11 cellular contexts compared by ENCODE assay signal in the genomic region with DNA sequence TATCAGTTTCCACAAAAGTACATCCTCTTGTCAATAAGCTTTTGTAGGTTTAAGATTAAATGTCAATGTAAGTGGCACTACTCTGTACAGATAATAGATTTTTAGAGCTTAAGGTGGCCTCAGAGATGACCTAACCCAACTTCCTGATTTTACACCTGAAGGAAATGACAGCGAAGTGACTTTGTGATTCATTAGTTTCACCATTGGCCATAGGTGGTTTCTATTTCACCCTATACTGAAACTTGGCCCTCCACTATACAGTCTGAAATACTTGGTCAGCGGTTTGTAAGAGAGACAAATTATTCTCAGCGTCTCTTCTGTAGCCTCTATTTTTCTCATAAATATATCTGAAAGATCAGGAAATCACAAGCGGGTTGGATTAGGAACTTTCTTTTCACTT.
A peak's percentile ranks its signal among the peaks of the same experiment; 100 is the strongest.
DNase-seq lines count a peak whose midpoint lies in the region; ATAC-seq, FAIRE-seq and TF ChIP-seq lines count a peak whose summit lies in the region.
"Had no signal": no experiment of that assay in that cellular context is flagged by ENCODE, and none has a peak within 500 bp of the region (broad histone marks: within the 10 kb centered on the region; RNA-seq: fewer than 3 reads in every experiment).

No MANE protein-coding gene starts in this region.

- H3K4me1 ChIP-seq in HepG2 (ENCODE audit: insufficient read depth, low read length), result no peaks in the 10 kb centered on the region

- TF ChIP-seq CTCF in GM12864 (IDR thresholded peaks at IDR 0.05; ENCODE audit: low read depth, low read length, missing control alignments), result no peak
- TF ChIP-seq CTCF in HepG2 (CRISPR knock-in tag; IDR thresholded peaks at IDR 0.05), result no peak

- H3K4me2 ChIP-seq in HepG2 (ENCODE audit: low read depth, low read length), result no peak overlapping the region

- no peak for FAIRE-seq in HepG2 (lab: Jason Lieb, UNC)
- FAIRE-seq: A204.1 had no signal

- CTCF ChIA-PET in HepG2 (lab: Yijun Ruan, JAX; ENCODE audit: low intra/inter-chr PET ratio, low total read pairs), result no interaction called here

- DNase-seq in GM12864 (ENCODE audit: low read depth), result peak; percentile 22
- no peak for DNase-seq in central memory CD4-positive, alpha-beta T cell
- no peak for DNase-seq in NCI-H128 (lab: John Stamatoyannopoulos, UW; ENCODE audit: unreplicated experiment)
- no peak for DNase-seq in HepG2 (ENCODE audit: low spot score)
- DNase-seq in COR-L47 (lab: John Stamatoyannopoulos, UW), result no peak
- DNase-seq: activated CD8-positive, alpha-beta memory T cell treated with anti-CD3 and anti-CD28 coated beads, Interleukin-2, amount 50 U/mL, for 4 hours; NCI-H446 had no signal

- WGBS in HepG2 (ENCODE audit: low lambda C conversion rate), result 12% methylated on average over 4 of the region's 4 CpGs

- H3K79me2 ChIP-seq in HepG2 (ENCODE audit: insufficient read depth, low read length), result no peaks in the 10 kb centered on the region

- H3K4me3 ChIP-seq in GM12864 (ENCODE audit: low read depth, low read length) (no peak overlapping the region), HepG2 (replicated peaks in 1 of 3; ENCODE audit: insufficient read depth in 1 of 3, low read depth in 2 of 3, low read length in 3 of 3) (no peak overlapping the region)

- TF ChIP-seq POLR2A in HepG2 (IDR thresholded peaks at IDR 0.05; ENCODE audit: insufficient read depth in 1 of 2, low read depth in 2 of 2, low read length in 2 of 2), result no peak

- in situ Hi-C loops in HepG2 (cut with HindIII; ENCODE audit: extremely low pct_ligation_motif_present, low pct_unique_long_range_greater_than_20kb), result no loop called here

- no peak for TF ChIP-seq EP300 in HepG2 (IDR thresholded peaks at IDR 0.05; ENCODE audit: low read depth in 2 of 2, low read length in 2 of 2)
- TF ChIP-seq EP300 in HepG2 (CRISPR knock-in tag; IDR thresholded peaks at IDR 0.05; ENCODE audit: borderline replicate concordance), result no peak

- H3K36me3 ChIP-seq in HepG2 (replicated peaks in 1 of 2; ENCODE audit: control insufficient read depth in 1 of 2, insufficient read depth in 2 of 2, low read length in 2 of 2), result no peaks in the 10 kb centered on the region

- no peak overlapping the region for H2AFZ ChIP-seq in HepG2 (ENCODE audit: low read length)

- intact Hi-C loops in HepG2 (cut with micrococcal nuclease; ENCODE audit: unreplicated experiment), result no loop called here

- no peaks in the 10 kb centered on the region for H3K9me3 ChIP-seq in HepG2 (ENCODE audit: low read length)

- no peaks in the 10 kb centered on the region for H3K27me3 ChIP-seq in HepG2 (ENCODE audit: control insufficient read depth in 1 of 2, insufficient read depth in 2 of 2, low read length in 2 of 2)

- no peak for TF ChIP-seq RAD21 in HepG2 (CRISPR knock-in tag; IDR thresholded peaks at IDR 0.05)

- no peak overlapping the region for H3K27ac ChIP-seq in HepG2 (ENCODE audit: extremely low read length, insufficient read depth, low read length)

- no peaks in the 10 kb centered on the region for H4K20me1 ChIP-seq in HepG2 (ENCODE audit: insufficient read depth, low read length)

- POLR2A ChIA-PET in HepG2 (lab: Yijun Ruan, JAX), result no interaction called here

- no peak overlapping the region for H3K9ac ChIP-seq in HepG2 (ENCODE audit: insufficient read depth, low read depth, low read length)

- no TSS peak for BruUV-seq in HepG2 (replicated peaks; lab: Mats Ljungman, UMichigan)

- peak; percentile 90 for ATAC-seq in GM19328 (IDR thresholded peaks at IDR 0.05; ENCODE audit: unreplicated experiment)
- peak; percentile 78 for ATAC-seq in HG02610 (IDR thresholded peaks at IDR 0.05; ENCODE audit: unreplicated experiment)
- peak; percentile 83 for ATAC-seq in HG03280 (IDR thresholded peaks at IDR 0.05; ENCODE audit: unreplicated experiment)
- no peak for ATAC-seq in HepG2

TF ChIP-seq in HepG2, 621 proteins besides CTCF, POLR2A, EP300 and RAD21 (continues in another document):
- TF ChIP-seq, protein P1, sequence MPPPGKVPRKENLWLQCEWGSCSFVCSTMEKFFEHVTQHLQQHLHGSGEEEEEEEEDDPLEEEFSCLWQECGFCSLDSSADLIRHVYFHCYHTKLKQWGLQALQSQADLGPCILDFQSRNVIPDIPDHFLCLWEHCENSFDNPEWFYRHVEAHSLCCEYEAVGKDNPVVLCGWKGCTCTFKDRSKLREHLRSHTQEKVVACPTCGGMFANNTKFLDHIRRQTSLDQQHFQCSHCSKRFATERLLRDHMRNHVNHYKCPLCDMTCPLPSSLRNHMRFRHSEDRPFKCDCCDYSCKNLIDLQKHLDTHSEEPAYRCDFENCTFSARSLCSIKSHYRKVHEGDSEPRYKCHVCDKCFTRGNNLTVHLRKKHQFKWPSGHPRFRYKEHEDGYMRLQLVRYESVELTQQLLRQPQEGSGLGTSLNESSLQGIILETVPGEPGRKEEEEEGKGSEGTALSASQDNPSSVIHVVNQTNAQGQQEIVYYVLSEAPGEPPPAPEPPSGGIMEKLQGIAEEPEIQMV (CRISPR knock-in tag; IDR thresholded peaks at IDR 0.05; ENCODE audit: low read depth), result no peak
- TF ChIP-seq, protein P2, sequence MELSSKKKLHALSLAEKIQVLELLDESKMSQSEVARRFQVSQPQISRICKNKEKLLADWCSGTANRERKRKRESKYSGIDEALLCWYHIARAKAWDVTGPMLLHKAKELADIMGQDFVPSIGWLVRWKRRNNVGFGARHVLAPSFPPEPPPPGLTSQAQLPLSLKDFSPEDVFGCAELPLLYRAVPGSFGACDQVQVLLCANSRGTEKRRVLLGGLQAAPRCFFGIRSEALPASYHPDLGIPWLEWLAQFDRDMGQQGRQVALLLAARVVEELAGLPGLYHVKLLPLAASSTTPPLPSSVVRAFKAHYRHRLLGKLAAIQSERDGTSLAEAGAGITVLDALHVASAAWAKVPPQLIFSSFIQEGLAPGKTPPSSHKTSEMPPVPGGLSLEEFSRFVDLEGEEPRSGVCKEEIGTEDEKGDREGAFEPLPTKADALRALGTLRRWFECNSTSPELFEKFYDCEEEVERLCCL (CRISPR knock-in tag; IDR thresholded peaks at IDR 0.05; ENCODE audit: borderline replicate concordance), result no peak
- TF ChIP-seq ZNF296 (CRISPR knock-in tag; conservative IDR thresholded peaks at IDR 0.05), result no peak
- TF ChIP-seq MAF1 (CRISPR knock-in tag; IDR thresholded peaks at IDR 0.05; ENCODE audit: borderline replicate concordance), result no peak
- no peak for TF ChIP-seq STAG1 (CRISPR knock-in tag; IDR thresholded peaks at IDR 0.05)
- no peak for TF ChIP-seq ZNF615 (CRISPR knock-in tag; IDR thresholded peaks at IDR 0.05; ENCODE audit: borderline replicate concordance)
- TF ChIP-seq, protein P3, sequence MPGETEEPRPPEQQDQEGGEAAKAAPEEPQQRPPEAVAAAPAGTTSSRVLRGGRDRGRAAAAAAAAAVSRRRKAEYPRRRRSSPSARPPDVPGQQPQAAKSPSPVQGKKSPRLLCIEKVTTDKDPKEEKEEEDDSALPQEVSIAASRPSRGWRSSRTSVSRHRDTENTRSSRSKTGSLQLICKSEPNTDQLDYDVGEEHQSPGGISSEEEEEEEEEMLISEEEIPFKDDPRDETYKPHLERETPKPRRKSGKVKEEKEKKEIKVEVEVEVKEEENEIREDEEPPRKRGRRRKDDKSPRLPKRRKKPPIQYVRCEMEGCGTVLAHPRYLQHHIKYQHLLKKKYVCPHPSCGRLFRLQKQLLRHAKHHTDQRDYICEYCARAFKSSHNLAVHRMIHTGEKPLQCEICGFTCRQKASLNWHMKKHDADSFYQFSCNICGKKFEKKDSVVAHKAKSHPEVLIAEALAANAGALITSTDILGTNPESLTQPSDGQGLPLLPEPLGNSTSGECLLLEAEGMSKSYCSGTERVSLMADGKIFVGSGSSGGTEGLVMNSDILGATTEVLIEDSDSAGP (CRISPR knock-in tag; IDR thresholded peaks at IDR 0.05; ENCODE audit: borderline replicate concordance), result no peak
- TF ChIP-seq, protein P4, sequence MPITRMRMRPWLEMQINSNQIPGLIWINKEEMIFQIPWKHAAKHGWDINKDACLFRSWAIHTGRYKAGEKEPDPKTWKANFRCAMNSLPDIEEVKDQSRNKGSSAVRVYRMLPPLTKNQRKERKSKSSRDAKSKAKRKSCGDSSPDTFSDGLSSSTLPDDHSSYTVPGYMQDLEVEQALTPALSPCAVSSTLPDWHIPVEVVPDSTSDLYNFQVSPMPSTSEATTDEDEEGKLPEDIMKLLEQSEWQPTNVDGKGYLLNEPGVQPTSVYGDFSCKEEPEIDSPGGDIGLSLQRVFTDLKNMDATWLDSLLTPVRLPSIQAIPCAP (CRISPR knock-in tag; IDR thresholded peaks at IDR 0.05; ENCODE audit: low read depth), result no peak
- TF ChIP-seq HNRNPUL1 (IDR thresholded peaks at IDR 0.05; ENCODE audit: low read depth, low read length), result no peak
- no peak for TF ChIP-seq ZNF180 (CRISPR knock-in tag; IDR thresholded peaks at IDR 0.05; ENCODE audit: borderline replicate concordance, low read depth)
- TF ChIP-seq, protein P5, sequence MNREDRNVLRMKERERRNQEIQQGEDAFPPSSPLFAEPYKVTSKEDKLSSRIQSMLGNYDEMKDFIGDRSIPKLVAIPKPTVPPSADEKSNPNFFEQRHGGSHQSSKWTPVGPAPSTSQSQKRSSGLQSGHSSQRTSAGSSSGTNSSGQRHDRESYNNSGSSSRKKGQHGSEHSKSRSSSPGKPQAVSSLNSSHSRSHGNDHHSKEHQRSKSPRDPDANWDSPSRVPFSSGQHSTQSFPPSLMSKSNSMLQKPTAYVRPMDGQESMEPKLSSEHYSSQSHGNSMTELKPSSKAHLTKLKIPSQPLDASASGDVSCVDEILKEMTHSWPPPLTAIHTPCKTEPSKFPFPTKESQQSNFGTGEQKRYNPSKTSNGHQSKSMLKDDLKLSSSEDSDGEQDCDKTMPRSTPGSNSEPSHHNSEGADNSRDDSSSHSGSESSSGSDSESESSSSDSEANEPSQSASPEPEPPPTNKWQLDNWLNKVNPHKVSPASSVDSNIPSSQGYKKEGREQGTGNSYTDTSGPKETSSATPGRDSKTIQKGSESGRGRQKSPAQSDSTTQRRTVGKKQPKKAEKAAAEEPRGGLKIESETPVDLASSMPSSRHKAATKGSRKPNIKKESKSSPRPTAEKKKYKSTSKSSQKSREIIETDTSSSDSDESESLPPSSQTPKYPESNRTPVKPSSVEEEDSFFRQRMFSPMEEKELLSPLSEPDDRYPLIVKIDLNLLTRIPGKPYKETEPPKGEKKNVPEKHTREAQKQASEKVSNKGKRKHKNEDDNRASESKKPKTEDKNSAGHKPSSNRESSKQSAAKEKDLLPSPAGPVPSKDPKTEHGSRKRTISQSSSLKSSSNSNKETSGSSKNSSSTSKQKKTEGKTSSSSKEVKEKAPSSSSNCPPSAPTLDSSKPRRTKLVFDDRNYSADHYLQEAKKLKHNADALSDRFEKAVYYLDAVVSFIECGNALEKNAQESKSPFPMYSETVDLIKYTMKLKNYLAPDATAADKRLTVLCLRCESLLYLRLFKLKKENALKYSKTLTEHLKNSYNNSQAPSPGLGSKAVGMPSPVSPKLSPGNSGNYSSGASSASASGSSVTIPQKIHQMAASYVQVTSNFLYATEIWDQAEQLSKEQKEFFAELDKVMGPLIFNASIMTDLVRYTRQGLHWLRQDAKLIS (CRISPR knock-in tag; IDR thresholded peaks at IDR 0.05), result no peak
- no peak for TF ChIP-seq JDP2 (CRISPR knock-in tag; IDR thresholded peaks at IDR 0.05; ENCODE audit: borderline replicate concordance)
